ENCODE assay signal across 21 cellular contexts in genomic region chr2:175836361-175836760, GRCh38.
"Had no signal": no experiment of that assay in that cellular context is flagged by ENCODE, and none has a peak within 500 bp of the region (broad histone marks: within the 10 kb centered on the region; RNA-seq: fewer than 3 reads in every experiment).

No MANE protein-coding gene starts in this region.

- H3K9me3 Mint-ChIP-seq: activated CD4-positive, alpha-beta memory T cell treated with anti-CD3 and anti-CD28 coated beads for 36 hours; activated naive CD8-positive, alpha-beta T cell treated with anti-CD3 and anti-CD28 coated beads, Interleukin-2, amount 10 ng/mL, durations not matched to agents 7 days and 5 days; stimulated activated naive CD8-positive, alpha-beta T cell treated with anti-CD3 and anti-CD28 coated beads, Interleukin-15, amount 100 ng/mL, for 72 hours had no signal

- H3K27ac ChIP-seq: breast epithelium, gastrocnemius medialis, heart right ventricle, left lung, suprapubic skin, vagina, WERI-Rb-1 had no signal

- H3K27me3 ChIP-seq: breast epithelium, gastrocnemius medialis, heart right ventricle, left lung, suprapubic skin, transverse colon, vagina had no signal

- H3K27ac Mint-ChIP-seq: activated CD4-positive, alpha-beta memory T cell treated with anti-CD3 and anti-CD28 coated beads for 36 hours; activated naive CD8-positive, alpha-beta T cell treated with anti-CD3 and anti-CD28 coated beads, Interleukin-2, amount 10 ng/mL, durations not matched to agents 7 days and 5 days; naive B cell had no signal

- DNase-seq: activated CD4-positive, alpha-beta memory T cell treated with anti-CD3 and anti-CD28 coated beads for 36 hours; activated CD4-positive, alpha-beta T cell treated with anti-CD3 and anti-CD28 coated beads for 1 hour; activated naive CD4-positive, alpha-beta T cell; activated naive CD8-positive, alpha-beta T cell treated with anti-CD3 and anti-CD28 coated beads, Interleukin-2, amount 10 ng/mL, durations not matched to agents 7 days and 5 days; cortex of kidney; effector CD4-positive, alpha-beta T cell; gastrocnemius medialis; heart right ventricle; left lung; naive B cell; retina; stimulated activated CD4-positive, alpha-beta T cell treated with anti-CD3 and anti-CD28 coated beads, Interleukin-2, amount 100 ng/mL, for 48 hours; stimulated activated naive CD8-positive, alpha-beta T cell treated with anti-CD3 and anti-CD28 coated beads, Interleukin-15, amount 100 ng/mL, for 72 hours; T-helper 2 cell; transverse colon; WERI-Rb-1 had no signal

- H3K36me3 Mint-ChIP-seq: activated CD4-positive, alpha-beta memory T cell treated with anti-CD3 and anti-CD28 coated beads for 36 hours; activated naive CD8-positive, alpha-beta T cell treated with anti-CD3 and anti-CD28 coated beads, Interleukin-2, amount 10 ng/mL, durations not matched to agents 7 days and 5 days; naive B cell had no signal

- H3K4me3 Mint-ChIP-seq: activated CD4-positive, alpha-beta memory T cell treated with anti-CD3 and anti-CD28 coated beads for 36 hours; activated naive CD8-positive, alpha-beta T cell treated with anti-CD3 and anti-CD28 coated beads, Interleukin-2, amount 10 ng/mL, durations not matched to agents 7 days and 5 days; naive B cell; neural crest cell; stimulated activated naive CD8-positive, alpha-beta T cell treated with anti-CD3 and anti-CD28 coated beads, Interleukin-15, amount 100 ng/mL, for 72 hours had no signal

- H3K9me3 ChIP-seq: breast epithelium, gastrocnemius medialis, heart right ventricle, left lung, suprapubic skin, transverse colon, vagina had no signal

- H3K36me3 ChIP-seq: breast epithelium, gastrocnemius medialis, heart right ventricle, left lung, suprapubic skin, transverse colon, vagina, WERI-Rb-1 had no signal

- H3K4me3 ChIP-seq: breast epithelium, gastrocnemius medialis, heart right ventricle, left lung, skin epidermis, suprapubic skin, transverse colon, vagina had no signal

- H3K4me1 ChIP-seq: breast epithelium, left lung, suprapubic skin, vagina had no signal

- ATAC-seq: stimulated activated naive CD8-positive, alpha-beta T cell treated with anti-CD3 and anti-CD28 coated beads, Interleukin-15, amount 100 ng/mL, for 72 hours had no signal

- H3K4me1 Mint-ChIP-seq: activated naive CD8-positive, alpha-beta T cell treated with anti-CD3 and anti-CD28 coated beads, Interleukin-2, amount 10 ng/mL, durations not matched to agents 7 days and 5 days; naive B cell; stimulated activated naive CD8-positive, alpha-beta T cell treated with anti-CD3 and anti-CD28 coated beads, Interleukin-15, amount 100 ng/mL, for 72 hours had no signal
